24 cellular contexts compared by ENCODE assay signal in the genomic region with DNA sequence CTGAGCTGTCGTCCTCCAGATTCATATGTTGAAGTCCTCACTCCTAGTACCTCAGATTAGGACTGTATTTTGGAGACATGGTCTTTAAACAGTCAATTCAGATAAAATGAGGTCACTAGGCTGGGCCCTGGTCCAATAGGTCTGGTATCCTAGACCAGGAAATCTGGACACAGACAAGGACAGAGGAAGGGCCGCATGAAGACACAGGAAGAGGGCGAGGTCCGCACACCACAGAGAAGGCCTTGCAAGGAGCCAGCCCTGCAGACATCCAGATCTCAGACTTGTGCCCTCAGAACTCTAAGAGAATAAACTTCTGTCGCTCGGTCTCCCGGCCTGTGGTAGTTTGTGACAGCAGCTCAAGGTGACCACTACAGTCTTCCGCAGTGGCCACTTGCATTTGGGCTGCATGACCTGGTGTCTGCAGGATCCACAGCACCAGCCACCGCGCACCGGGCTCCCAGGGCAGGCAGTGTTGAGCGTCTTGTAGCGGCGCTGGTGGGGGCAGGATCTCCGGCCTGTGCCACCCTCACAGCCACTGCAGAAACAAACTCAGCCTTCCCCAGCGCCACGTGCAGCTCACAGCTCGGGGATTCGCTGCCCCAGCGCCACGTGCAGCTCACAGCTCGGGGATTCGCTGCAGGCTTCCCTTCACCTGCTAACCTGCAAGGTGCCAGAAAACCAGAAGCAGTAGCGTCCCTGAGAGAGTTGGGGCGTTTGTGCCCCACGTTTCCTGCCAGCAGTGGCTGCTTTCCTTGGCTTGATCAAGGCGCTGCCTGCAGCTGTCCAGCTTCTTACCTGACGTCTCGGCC. TPM values are rescaled to one million over a fixed set of nuclear protein-coding genes. Genes with fewer than 3 reads are reported as not detected.
DNase-seq lines count a peak whose midpoint lies in the region; ATAC-seq, FAIRE-seq and TF ChIP-seq lines count a peak whose summit lies in the region.
"Had no signal": no experiment of that assay in that cellular context is flagged by ENCODE, and none has a peak within 500 bp of the region (broad histone marks: within the 10 kb centered on the region; RNA-seq: fewer than 3 reads in every experiment).

No MANE protein-coding gene starts in this region.

- POLR2A ChIA-PET in HepG2 (lab: Yijun Ruan, JAX) (no interaction called here), A673 (lab: Charles Lee; ENCODE audit: low non-redundant PET) (no interaction called here)

- intact Hi-C loops in HepG2 (cut with micrococcal nuclease; ENCODE audit: unreplicated experiment) (no loop called here), A673 (cut with micrococcal nuclease; ENCODE audit: unreplicated experiment) (loop anchor here (5.0 kb wide), 2 partner anchors 207 to 827 kb away; no protein-coding TSS in a partner anchor)

- no peaks in the 10 kb centered on the region for H3K79me2 ChIP-seq in HepG2 (ENCODE audit: insufficient read depth, low read length)

- H3K4me3 Mint-ChIP-seq in IgD-negative memory B cell = peak overlapping the region in 1 of 4 donors; percentile 48
- no peak overlapping the region for H3K4me3 Mint-ChIP-seq in central memory CD8-positive, alpha-beta T cell
- H3K4me3 Mint-ChIP-seq: activated naive CD4-positive, alpha-beta T cell treated with anti-CD3 and anti-CD28 coated beads, Interleukin-2, amount 50 U/mL, for 24 hours; GM23338; mesothelial cell of epicardium; T-cell had no signal

- BruUV-seq in HepG2 (replicated peaks; lab: Mats Ljungman, UMichigan) (no TSS peak), A673 (replicated peaks; lab: Mats Ljungman, UMichigan) (no TSS peak)

- H3K4me1 ChIP-seq in HepG2 (ENCODE audit: insufficient read depth, low read length) (peaks cover 13% of the 10 kb centered on the region), suprapubic skin (peaks cover 14% of the 10 kb centered on the region), A673 (ENCODE audit: insufficient read depth, low read length, poor library complexity, severe bottlenecking) (peaks cover 3% of the 10 kb centered on the region)

- peaks cover 4 to 5% of the 10 kb centered on the region in 2 experiments; a peak in 3 of 5 replicates for H3K36me3 ChIP-seq in HepG2 (replicated peaks in 1 of 2; ENCODE audit: control insufficient read depth in 1 of 2, insufficient read depth in 2 of 2, low read length in 2 of 2)
- peaks cover 21% of the 10 kb centered on the region for H3K36me3 ChIP-seq in suprapubic skin
- H3K36me3 ChIP-seq in A673 (ENCODE audit: insufficient read depth, low read length, poor library complexity, severe bottlenecking) = no peaks in the 10 kb centered on the region

- H3K9ac ChIP-seq in HepG2 (ENCODE audit: insufficient read depth, low read depth, low read length) = no peak overlapping the region

- H3K27ac ChIP-seq in HepG2 (ENCODE audit: extremely low read length, insufficient read depth, low read length) = no peak overlapping the region
- H3K27ac ChIP-seq in suprapubic skin = no peak overlapping the region
- no peak overlapping the region for H3K27ac ChIP-seq in A673 (ENCODE audit: low read depth, low read length, poor library complexity, severe bottlenecking)
- H3K27ac ChIP-seq: testis had no signal

- TF ChIP-seq CTCF in HepG2 (CRISPR knock-in tag; IDR thresholded peaks at IDR 0.05) (no peak), suprapubic skin (IDR thresholded peaks at IDR 0.05) (no peak), A673 (conservative IDR thresholded peaks at IDR 0.05; ENCODE audit: low read depth, low read length) (no peak), GM13977 (IDR thresholded peaks at IDR 0.05; ENCODE audit: extremely low read depth, insufficient read depth, missing control alignments) (no peak)

- TF ChIP-seq RAD21 in HepG2 (CRISPR knock-in tag; IDR thresholded peaks at IDR 0.05) = no peak

- ATAC-seq in central memory CD8-positive, alpha-beta T cell (replicated peaks; ENCODE audit: extremely low read depth, poor library complexity, severe bottlenecking) = no peak
- ATAC-seq in HepG2 (no peak), HG02798 (IDR thresholded peaks at IDR 0.05; ENCODE audit: poor library complexity, unreplicated experiment) (no peak)
- ATAC-seq: GM23338, T-cell had no signal

- H3K9me3 Mint-ChIP-seq in IgD-negative memory B cell = no peaks in the 10 kb centered on the region
- H3K9me3 Mint-ChIP-seq in central memory CD8-positive, alpha-beta T cell = no peaks in the 10 kb centered on the region
- H3K9me3 Mint-ChIP-seq: activated naive CD4-positive, alpha-beta T cell treated with anti-CD3 and anti-CD28 coated beads, Interleukin-2, amount 50 U/mL, for 24 hours; GM23338; mesothelial cell of epicardium; T-cell had no signal

- 94% methylated on average over 29 of the region's 29 CpGs for WGBS in HepG2 (ENCODE audit: low lambda C conversion rate)
- 88% methylated on average over 18 of the region's 29 CpGs for WGBS in suprapubic skin

- peak overlapping the region in 2 of 3 donors; percentile 53 to 71 for H3K27ac Mint-ChIP-seq in IgD-negative memory B cell
- H3K27ac Mint-ChIP-seq in central memory CD8-positive, alpha-beta T cell (ENCODE audit: low read depth) = peak overlapping the region; percentile 51
- H3K27ac Mint-ChIP-seq: mesothelial cell of epicardium, T-cell had no signal

- peaks cover 3% of the 10 kb centered on the region for H3K36me3 Mint-ChIP-seq in IgD-negative memory B cell
- peaks cover 24% of the 10 kb centered on the region for H3K36me3 Mint-ChIP-seq in central memory CD8-positive, alpha-beta T cell (ENCODE audit: insufficient read depth)
- H3K36me3 Mint-ChIP-seq: activated naive CD4-positive, alpha-beta T cell treated with anti-CD3 and anti-CD28 coated beads, Interleukin-2, amount 50 U/mL, for 24 hours had no signal

- peaks cover 10 to 14% (median 10%) of the 10 kb centered on the region in 3 donors for H3K4me1 Mint-ChIP-seq in IgD-negative memory B cell
- H3K4me1 Mint-ChIP-seq in central memory CD8-positive, alpha-beta T cell = peaks cover 37% of the 10 kb centered on the region

- TF ChIP-seq EP300 in HepG2 (IDR thresholded peaks at IDR 0.05; ENCODE audit: low read depth in 2 of 2, low read length in 2 of 2) = no peak
- no peak for TF ChIP-seq EP300 in HepG2 (CRISPR knock-in tag; IDR thresholded peaks at IDR 0.05; ENCODE audit: borderline replicate concordance)
- TF ChIP-seq EP300 in suprapubic skin (IDR thresholded peaks at IDR 0.05) = no peak

- no peaks in the 10 kb centered on the region for H3K27me3 Mint-ChIP-seq in IgD-negative memory B cell
- H3K27me3 Mint-ChIP-seq in central memory CD8-positive, alpha-beta T cell = no peaks in the 10 kb centered on the region
- H3K27me3 Mint-ChIP-seq: activated naive CD4-positive, alpha-beta T cell treated with anti-CD3 and anti-CD28 coated beads, Interleukin-2, amount 50 U/mL, for 24 hours; T-cell had no signal

- H3K4me3 ChIP-seq in HepG2 (replicated peaks in 1 of 3; ENCODE audit: insufficient read depth in 1 of 3, low read depth in 2 of 3, low read length in 3 of 3) (no peak overlapping the region), suprapubic skin (no peak overlapping the region), A673 (ENCODE audit: low read depth, low read length, poor library complexity, severe bottlenecking) (no peak overlapping the region)
- H3K4me3 ChIP-seq: GM23338, testis had no signal

- H4K20me1 ChIP-seq in HepG2 (ENCODE audit: insufficient read depth, low read length) = 0 out of 2 replicates have a peak, but pooled peaks cover 4% of the 10 kb centered on the region

- TF ChIP-seq POLR2A in HepG2 (IDR thresholded peaks at IDR 0.05; ENCODE audit: insufficient read depth in 1 of 2, low read depth in 2 of 2, low read length in 2 of 2) (no peak), suprapubic skin (IDR thresholded peaks at IDR 0.05) (no peak)

- H3K9me3 ChIP-seq in HepG2 (ENCODE audit: low read length) = no peaks in the 10 kb centered on the region
- no peaks in the 10 kb centered on the region for H3K9me3 ChIP-seq in suprapubic skin
- no peaks in the 10 kb centered on the region for H3K9me3 ChIP-seq in A673 (ENCODE audit: low read depth, low read length, poor library complexity, severe bottlenecking)
- H3K9me3 ChIP-seq: testis had no signal

- CTCF ChIA-PET in HepG2 (lab: Yijun Ruan, JAX; ENCODE audit: low intra/inter-chr PET ratio, low total read pairs) = no interaction called here
- CTCF ChIA-PET in A673 (lab: Charles Lee) = no interaction called here

- in situ Hi-C loops in HepG2 (cut with HindIII; ENCODE audit: extremely low pct_ligation_motif_present, low pct_unique_long_range_greater_than_20kb) (loop anchor here (5.0 to 25.0 kb wide), 3 partner anchors 112 to 827 kb away; no protein-coding TSS in a partner anchor), GM13977 (cut with MboI; ENCODE audit: low pct_unique_long_range_greater_than_20kb, low sequenced_read_pairs, unreplicated experiment) (loop anchor here (5.0 to 25.0 kb wide), 2 partner anchors 117 to 827 kb away; no protein-coding TSS in a partner anchor)

- H3K4me2 ChIP-seq in HepG2 (ENCODE audit: low read depth, low read length) = no peak overlapping the region
- H3K4me2 ChIP-seq: GM23338 had no signal

- no peak for FAIRE-seq in HepG2 (lab: Jason Lieb, UNC)
- FAIRE-seq: astrocyte, colon, GM18507, keratinocyte had no signal

- no peaks in the 10 kb centered on the region for H3K27me3 ChIP-seq in HepG2 (ENCODE audit: control insufficient read depth in 1 of 2, insufficient read depth in 2 of 2, low read length in 2 of 2)
- no peaks in the 10 kb centered on the region for H3K27me3 ChIP-seq in suprapubic skin
- H3K27me3 ChIP-seq in A673 (replicated peaks; ENCODE audit: insufficient read depth, low read depth, low read length, poor library complexity) = no peaks in the 10 kb centered on the region
- H3K27me3 ChIP-seq: testis had no signal

- no peak overlapping the region for H2AFZ ChIP-seq in HepG2 (ENCODE audit: low read length)
- H2AFZ ChIP-seq: GM23338 had no signal

- DNase-seq in central memory CD8-positive, alpha-beta T cell (ENCODE audit: low spot score in 2 of 2) = no peak
- DNase-seq in HepG2 (ENCODE audit: low spot score) (no peak), suprapubic skin (ENCODE audit: low spot score in 2 of 2) (peak; percentile 52 to 72), A673 (ENCODE audit: low spot score) (no peak), GM13977 (ENCODE audit: low spot score) (no peak)
- DNase-seq: activated CD4-positive, alpha-beta T cell treated with anti-CD3 and anti-CD28 coated beads, Interleukin-2, amount 50 U/mL, for 4 hours; activated T-cell treated with anti-CD3 and anti-CD28 coated beads for 4 hours; EL; hippocampal formation; NCI-H1417 treated with DMSO at 0.1 percent for 48 hours; NCI-H2171; NCI-H526 treated with DMSO at 0.1 percent for 48 hours; T-cell; testis had no signal

RNA-seq across cellular contexts. Expression of gene RBM38, which starts 6.0 kb away (rescaled TPM):
- 39.2 TPM for polyA plus RNA-seq in IgD-negative memory B cell
- 29.6 and 34.2 TPM in 2 replicates for total RNA-seq in HepG2 (2016; rRNA removed; fragmentation: Illumina TruSeq; extraction: Trizol)
- total RNA-seq in HepG2 (2016; cell fraction: cytosol; rRNA removed; fragmentation: Illumina TruSeq; extraction: Trizol; ENCODE audit: low read depth) = 29.5 and 32.8 TPM in 2 replicates
- 24.0 and 34.3 TPM in 2 replicates for total RNA-seq in HepG2 (2016; cell fraction: insoluble cytoplasmic fraction; rRNA removed; fragmentation: Illumina TruSeq; extraction: Trizol)
- total RNA-seq in HepG2 (2016; cell fraction: membrane; rRNA removed; fragmentation: Illumina TruSeq; extraction: Trizol) = 69.5 and 80.5 TPM in 2 replicates
- 16.2 and 19.5 TPM in 2 replicates for total RNA-seq in HepG2 (2016; cell fraction: nucleus; rRNA removed; fragmentation: Illumina TruSeq; extraction: Trizol)
- 24.2 and 30.0 TPM in 2 replicates for polyA plus RNA-seq in HepG2 (2011; rRNA removed)
- polyA plus RNA-seq in HepG2 (2011; cell fraction: cytosol; rRNA removed) = 25.8 and 35.6 TPM in 2 replicates
- polyA plus RNA-seq in HepG2 (2011; cell fraction: nucleus; rRNA removed) = 24.4 and 25.9 TPM in 2 replicates
- polyA plus RNA-seq in HepG2 (2012) = 13.9 and 24.8 TPM in 2 replicates
- 44.0 and 53.1 TPM in 2 replicates for polyA plus RNA-seq in HepG2 (2016; cell fraction: cytosol; fragmentation: Illumina TruSeq; extraction: Trizol; ENCODE audit: low read depth)
- 40.7 and 50.0 TPM in 2 replicates for polyA plus RNA-seq in HepG2 (2016; cell fraction: insoluble cytoplasmic fraction; fragmentation: Illumina TruSeq; extraction: Trizol; ENCODE audit: low read depth)
- polyA plus RNA-seq in HepG2 (2016; cell fraction: membrane; fragmentation: Illumina TruSeq; extraction: Trizol; ENCODE audit: low read depth) = 80.4 and 89.1 TPM in 2 replicates
- 34.0 and 39.8 TPM in 2 replicates for polyA plus RNA-seq in HepG2 (2016; cell fraction: nucleus; fragmentation: Illumina TruSeq; extraction: Trizol; ENCODE audit: insufficient read depth, low read depth)
- polyA minus RNA-seq in HepG2 (2011; rRNA and poly(A)+ RNA removed; ENCODE audit: low replicate concordance) = 9.8 and 33.7 TPM in 2 replicates
- 16.2 and 17.4 TPM in 2 replicates for polyA minus RNA-seq in HepG2 (2011; cell fraction: cytosol; rRNA and poly(A)+ RNA removed)
- polyA minus RNA-seq in HepG2 (2011; cell fraction: nucleus; rRNA and poly(A)+ RNA removed) = 6.2 and 7.1 TPM in 2 replicates
- total RNA-seq in suprapubic skin = 10 to 100 TPM in 3 of 4 donors, 1 to 10 TPM in 1; 8.7 to 16.7 (median 12.8) TPM
- 51.7 and 52.7 TPM in 2 replicates for total RNA-seq in A673 (2021)

RNA-seq across cellular contexts. Expression of gene RAE1, which starts 34.1 kb away (rescaled TPM):
- polyA plus RNA-seq in IgD-negative memory B cell (38.6 TPM), HepG2 (2011; rRNA removed) (29.2 and 36.1 TPM in 2 replicates)
- total RNA-seq in HepG2 (2016; rRNA removed; fragmentation: Illumina TruSeq; extraction: Trizol) (72.9 and 84.7 TPM in 2 replicates), suprapubic skin (10 to 100 TPM; 31.2 to 45.1 (median 37.2) TPM), A673 (2021) (59.4 and 70.9 TPM in 2 replicates)
- total RNA-seq in HepG2 (2016; cell fraction: cytosol; rRNA removed; fragmentation: Illumina TruSeq; extraction: Trizol; ENCODE audit: low read depth) = 7.0 TPM in 2 replicates
- 69.1 and 75.0 TPM in 2 replicates for total RNA-seq in HepG2 (2016; cell fraction: insoluble cytoplasmic fraction; rRNA removed; fragmentation: Illumina TruSeq; extraction: Trizol)
- 12.7 and 13.6 TPM in 2 replicates for total RNA-seq in HepG2 (2016; cell fraction: membrane; rRNA removed; fragmentation: Illumina TruSeq; extraction: Trizol)
- 52.3 and 56.5 TPM in 2 replicates for total RNA-seq in HepG2 (2016; cell fraction: nucleus; rRNA removed; fragmentation: Illumina TruSeq; extraction: Trizol)
- polyA plus RNA-seq in HepG2 (2011; cell fraction: cytosol; rRNA removed) = 38.8 and 67.0 TPM in 2 replicates
- 104 and 106 TPM in 2 replicates for polyA plus RNA-seq in HepG2 (2011; cell fraction: nucleus; rRNA removed)
- polyA plus RNA-seq in HepG2 (2012) = 40.7 and 46.9 TPM in 2 replicates
- 5.7 and 6.3 TPM in 2 replicates for polyA plus RNA-seq in HepG2 (2016; cell fraction: cytosol; fragmentation: Illumina TruSeq; extraction: Trizol; ENCODE audit: low read depth)
- polyA plus RNA-seq in HepG2 (2016; cell fraction: insoluble cytoplasmic fraction; fragmentation: Illumina TruSeq; extraction: Trizol; ENCODE audit: low read depth) = 85.9 and 97.1 TPM in 2 replicates
- polyA plus RNA-seq in HepG2 (2016; cell fraction: membrane; fragmentation: Illumina TruSeq; extraction: Trizol; ENCODE audit: low read depth) = 6.4 and 8.4 TPM in 2 replicates
- polyA plus RNA-seq in HepG2 (2016; cell fraction: nucleus; fragmentation: Illumina TruSeq; extraction: Trizol; ENCODE audit: insufficient read depth, low read depth) = 70.0 and 74.0 TPM in 2 replicates
- polyA minus RNA-seq in HepG2 (2011; rRNA and poly(A)+ RNA removed; ENCODE audit: low replicate concordance) = 47.5 and 58.8 TPM in 2 replicates
- polyA minus RNA-seq in HepG2 (2011; cell fraction: cytosol; rRNA and poly(A)+ RNA removed) = 20.8 and 32.8 TPM in 2 replicates
- polyA minus RNA-seq in HepG2 (2011; cell fraction: nucleus; rRNA and poly(A)+ RNA removed) = 119 and 124 TPM in 2 replicates

RNA-seq across cellular contexts. Expression of gene SPO11, which starts 55.6 kb away (rescaled TPM):
- polyA plus RNA-seq in IgD-negative memory B cell (not detected), HepG2 (2011; rRNA removed) (not detected in 2 replicates)
- total RNA-seq in HepG2 (2016; rRNA removed; fragmentation: Illumina TruSeq; extraction: Trizol) (not detected in 2 replicates), suprapubic skin (not detected), A673 (2021) (not detected in 2 replicates)
- total RNA-seq in HepG2 (2016; cell fraction: cytosol; rRNA removed; fragmentation: Illumina TruSeq; extraction: Trizol; ENCODE audit: low read depth) = not detected in 2 replicates
- total RNA-seq in HepG2 (2016; cell fraction: insoluble cytoplasmic fraction; rRNA removed; fragmentation: Illumina TruSeq; extraction: Trizol) = not detected in 2 replicates
- not detected in 2 replicates for total RNA-seq in HepG2 (2016; cell fraction: membrane; rRNA removed; fragmentation: Illumina TruSeq; extraction: Trizol)
- total RNA-seq in HepG2 (2016; cell fraction: nucleus; rRNA removed; fragmentation: Illumina TruSeq; extraction: Trizol) = not detected in 2 replicates
- not detected in 2 replicates for polyA plus RNA-seq in HepG2 (2011; cell fraction: cytosol; rRNA removed)
- polyA plus RNA-seq in HepG2 (2011; cell fraction: nucleus; rRNA removed) = not detected in 2 replicates
- polyA plus RNA-seq in HepG2 (2012) = not detected in 2 replicates
- polyA plus RNA-seq in HepG2 (2016; cell fraction: cytosol; fragmentation: Illumina TruSeq; extraction: Trizol; ENCODE audit: low read depth) = not detected in 2 replicates
- polyA plus RNA-seq in HepG2 (2016; cell fraction: insoluble cytoplasmic fraction; fragmentation: Illumina TruSeq; extraction: Trizol; ENCODE audit: low read depth) = not detected in 2 replicates
- polyA plus RNA-seq in HepG2 (2016; cell fraction: membrane; fragmentation: Illumina TruSeq; extraction: Trizol; ENCODE audit: low read depth) = not detected in 2 replicates
- not detected in 2 replicates for polyA plus RNA-seq in HepG2 (2016; cell fraction: nucleus; fragmentation: Illumina TruSeq; extraction: Trizol; ENCODE audit: insufficient read depth, low read depth)
- not detected in 2 replicates for polyA minus RNA-seq in HepG2 (2011; rRNA and poly(A)+ RNA removed; ENCODE audit: low replicate concordance)
- not detected in 2 replicates for polyA minus RNA-seq in HepG2 (2011; cell fraction: cytosol; rRNA and poly(A)+ RNA removed)
- not detected in 2 replicates for polyA minus RNA-seq in HepG2 (2011; cell fraction: nucleus; rRNA and poly(A)+ RNA removed)
- total RNA-seq: astrocyte, GM23338, mesothelial cell of epicardium, T-cell had no signal
- polyA plus RNA-seq: GM23338, keratinocyte, neural cell had no signal

Comparison
In these comparisons a context has a peak if more than half of its experiments do, and no peak if none do; other contexts are left out.
1. DNase-seq: peak in suprapubic skin (2 of 2); none in central memory CD8-positive, alpha-beta T cell (0 of 2), HepG2 (single experiment), A673 (single experiment) and GM13977 (single experiment).